Comparison of ENCODE assay signal across 8 cellular contexts in the genomic region with DNA sequence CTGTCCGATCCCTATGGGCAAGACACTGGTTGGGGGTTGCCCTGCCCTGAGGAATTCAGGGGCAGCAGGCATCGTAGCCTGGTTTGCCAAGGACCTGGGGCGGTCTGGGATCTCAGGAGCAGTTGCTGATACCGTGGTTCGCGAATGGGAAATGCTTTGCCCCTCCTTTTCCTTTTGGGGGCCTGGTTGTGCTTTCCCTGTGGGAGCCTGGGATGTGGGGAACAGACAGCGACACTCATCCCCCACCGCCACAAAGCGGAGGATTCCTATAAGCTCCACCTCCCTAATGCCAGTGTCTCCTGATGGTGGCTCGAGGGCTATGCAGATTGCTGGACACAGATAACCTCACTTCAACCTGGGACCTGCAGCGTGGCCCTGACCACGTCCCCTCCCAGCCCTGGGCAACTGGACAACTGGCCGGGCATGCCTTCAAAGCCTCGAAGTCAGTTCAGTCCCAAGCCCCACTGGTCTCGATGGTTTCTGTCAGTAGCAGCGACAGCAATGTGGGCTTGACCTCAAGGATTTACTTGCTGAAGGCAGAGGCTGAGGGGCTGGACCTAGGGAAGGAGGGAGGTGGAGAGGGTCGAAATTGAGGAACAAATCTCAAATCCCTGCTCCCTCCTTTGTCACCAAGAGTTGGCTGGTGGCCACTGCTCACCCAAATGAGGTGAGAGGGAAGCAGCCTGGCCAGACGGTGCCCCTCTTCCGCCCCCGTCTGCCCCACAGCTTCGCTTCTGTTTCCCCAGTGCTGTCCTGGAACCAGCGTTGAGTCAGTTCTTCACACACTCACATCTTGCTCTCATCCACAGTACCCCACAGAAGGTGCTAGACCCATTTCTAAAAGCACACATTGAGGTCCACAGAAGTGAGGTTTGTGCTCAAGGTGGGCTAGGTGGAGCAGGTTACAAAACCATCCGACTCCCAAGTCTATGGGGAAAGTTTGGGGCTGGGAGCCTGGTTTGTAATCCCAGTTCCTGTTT. TPM values are rescaled to one million over a fixed set of nuclear protein-coding genes. Genes with fewer than 3 reads are reported as not detected.
DNase-seq lines count a peak whose midpoint lies in the region; ATAC-seq and TF ChIP-seq lines count a peak whose summit lies in the region.

No MANE protein-coding gene starts in this region.

- WGBS in mesendoderm (ENCODE audit: extremely low coverage, insufficient coverage, low lambda C conversion rate), result no CpG with 5 or more reads among the region's 23 CpGs
- 68% methylated on average over 23 of the region's 23 CpGs for WGBS in urinary bladder

- peak overlapping the region; percentile 89 for H3K23ac ChIP-seq in mesendoderm (ENCODE audit: low read length)

- peaks cover 15% of the 10 kb centered on the region for H3K36me3 ChIP-seq in brain microvascular endothelial cell (replicated peaks)
- H3K36me3 ChIP-seq in mesendoderm (ENCODE audit: control insufficient read depth, insufficient read depth, low read length), result no peaks in the 10 kb centered on the region
- no peaks in the 10 kb centered on the region for H3K36me3 ChIP-seq in urinary bladder (ENCODE audit: insufficient read depth)

- no peak overlapping the region for H2AK5ac ChIP-seq in mesendoderm (ENCODE audit: low read length)

- intact Hi-C loops in left cardiac atrium (cut with DNase I) (loop anchor here (5.0 to 10.0 kb wide), 5 partner anchors 81 to 203 kb away; no protein-coding TSS in a partner anchor), Right ventricle myocardium inferior (cut with DNase I) (loop anchor here (2.0 kb wide), 1 partner anchor 85 kb away; no protein-coding TSS in a partner anchor)

- peak overlapping the region; percentile 91 for H3K4me2 ChIP-seq in mesendoderm (ENCODE audit: low read length)

- ATAC-seq in left cardiac atrium (no peak), Right ventricle myocardium inferior (no peak), HG02870 (IDR thresholded peaks at IDR 0.05; ENCODE audit: unreplicated experiment) (no peak), omental fat pad (ENCODE audit: low FRiP score) (no peak)

- H3K9ac ChIP-seq in mesendoderm (ENCODE audit: low read length), result peak overlapping the region; percentile 91

- H2BK5ac ChIP-seq in mesendoderm (ENCODE audit: low read length), result no peak overlapping the region

- H3K4ac ChIP-seq in mesendoderm (ENCODE audit: low read depth, low read length), result no peak overlapping the region

- H3K18ac ChIP-seq in mesendoderm (ENCODE audit: low read length), result no peak overlapping the region

- peak overlapping the region; percentile 95 for H3K27ac ChIP-seq in brain microvascular endothelial cell
- H3K27ac ChIP-seq in mesendoderm (ENCODE audit: low read depth, low read length), result no peak overlapping the region
- no peak overlapping the region for H3K27ac ChIP-seq in urinary bladder (ENCODE audit: low read depth)

- no peaks in the 10 kb centered on the region for H3K27me3 ChIP-seq in brain microvascular endothelial cell (replicated peaks)
- no peaks in the 10 kb centered on the region for H3K27me3 ChIP-seq in mesendoderm (ENCODE audit: insufficient read depth, low read length, poor library complexity)

- no peak for TF ChIP-seq CTCF in brain microvascular endothelial cell (IDR thresholded peaks at IDR 0.05; ENCODE audit: low read depth, low read length, missing control alignments)
- TF ChIP-seq CTCF in omental fat pad (IDR thresholded peaks at IDR 0.05), result peak in 1 of 3 donors; percentile 7

- peak; percentile 45 for DNase-seq in left cardiac atrium
- DNase-seq in Right ventricle myocardium inferior (ENCODE audit: missing footprints), result no peak
- no peak for DNase-seq in brain microvascular endothelial cell
- peak; percentile 38 for DNase-seq in mesendoderm
- no peak for DNase-seq in omental fat pad (ENCODE audit: low spot score)
- no peak for DNase-seq in A172 (ENCODE audit: low spot score)

- H2BK120ac ChIP-seq in mesendoderm (ENCODE audit: low read depth, low read length), result no peak overlapping the region

- no peak overlapping the region for H4K8ac ChIP-seq in mesendoderm (ENCODE audit: low read depth, low read length)

- H3K56ac ChIP-seq in mesendoderm (ENCODE audit: low read length), result peak overlapping the region; percentile 93

- H3K4me3 ChIP-seq in brain microvascular endothelial cell (ENCODE audit: low read depth, low read length) (peak overlapping the region; percentile 98), mesendoderm (ENCODE audit: low read length) (no peak overlapping the region), urinary bladder (ENCODE audit: low read depth, low read length) (peak overlapping the region; percentile 64)

- peaks cover 16% of the 10 kb centered on the region for H3K79me1 ChIP-seq in mesendoderm (ENCODE audit: low read length)

- in situ Hi-C loops in brain microvascular endothelial cell (cut with HindIII; ENCODE audit: low pct_ligation_motif_present, low sequenced_read_pairs), result no loop called here

- H4K5ac ChIP-seq in mesendoderm (ENCODE audit: low read length), result no peak overlapping the region

- no peak overlapping the region for H2BK15ac ChIP-seq in mesendoderm (replicated peaks; ENCODE audit: low read depth)

- H3K4me1 ChIP-seq in mesendoderm (ENCODE audit: control insufficient read depth, low read depth, low read length) (peaks cover 16% of the 10 kb centered on the region), urinary bladder (ENCODE audit: insufficient read depth) (no peaks in the 10 kb centered on the region)

- peaks cover 20% of the 10 kb centered on the region for H3K79me2 ChIP-seq in mesendoderm (ENCODE audit: control insufficient read depth, insufficient read depth, low read length)

RNA-seq across cellular contexts. Expression of a gene that starts 3.5 kb away (rescaled TPM):
- total RNA-seq in left cardiac atrium (100 to 1,000 TPM in 1 of 2 donors, 10 to 100 TPM in 1; 73.2 to 111 TPM), Right ventricle myocardium inferior (62.4 TPM), urinary bladder (13.1 TPM), omental fat pad (100 to 1,000 TPM; 158 to 345 (median 227) TPM)
- polyA plus RNA-seq in mesendoderm (2013, experiment 1 of 2), result 22.5 TPM
- polyA plus RNA-seq in mesendoderm (2013, experiment 2 of 2), result 22.8 TPM
- polyA plus RNA-seq in urinary bladder, result 76.6 TPM
- 26.8 and 31.5 TPM in 2 replicates for total RNA-seq in A172 (2014; rRNA removed; shearing (Covaris generic))

RNA-seq across cellular contexts. Expression of a gene that starts 40.6 kb away (rescaled TPM):
- total RNA-seq in left cardiac atrium (10 to 100 TPM; 17.7 to 21.8 TPM), Right ventricle myocardium inferior (31.2 TPM), urinary bladder (9.9 TPM), omental fat pad (10 to 100 TPM; 20.8 to 61.5 (median 29.0) TPM)
- polyA plus RNA-seq in mesendoderm (2013, experiment 1 of 2), result 59.8 TPM
- 57.8 TPM for polyA plus RNA-seq in mesendoderm (2013, experiment 2 of 2)
- polyA plus RNA-seq in urinary bladder, result 54.2 TPM
- 46.3 and 48.7 TPM in 2 replicates for total RNA-seq in A172 (2014; rRNA removed; shearing (Covaris generic))

Comparison
In these comparisons a context has a peak if more than half of its experiments do, and no peak if none do; other contexts are left out.
1. DNase-seq: peak in left cardiac atrium (single experiment) and mesendoderm (single experiment); none in Right ventricle myocardium inferior (single experiment), brain microvascular endothelial cell (single experiment), omental fat pad (single experiment) and A172 (single experiment).